In the genomic region with DNA sequence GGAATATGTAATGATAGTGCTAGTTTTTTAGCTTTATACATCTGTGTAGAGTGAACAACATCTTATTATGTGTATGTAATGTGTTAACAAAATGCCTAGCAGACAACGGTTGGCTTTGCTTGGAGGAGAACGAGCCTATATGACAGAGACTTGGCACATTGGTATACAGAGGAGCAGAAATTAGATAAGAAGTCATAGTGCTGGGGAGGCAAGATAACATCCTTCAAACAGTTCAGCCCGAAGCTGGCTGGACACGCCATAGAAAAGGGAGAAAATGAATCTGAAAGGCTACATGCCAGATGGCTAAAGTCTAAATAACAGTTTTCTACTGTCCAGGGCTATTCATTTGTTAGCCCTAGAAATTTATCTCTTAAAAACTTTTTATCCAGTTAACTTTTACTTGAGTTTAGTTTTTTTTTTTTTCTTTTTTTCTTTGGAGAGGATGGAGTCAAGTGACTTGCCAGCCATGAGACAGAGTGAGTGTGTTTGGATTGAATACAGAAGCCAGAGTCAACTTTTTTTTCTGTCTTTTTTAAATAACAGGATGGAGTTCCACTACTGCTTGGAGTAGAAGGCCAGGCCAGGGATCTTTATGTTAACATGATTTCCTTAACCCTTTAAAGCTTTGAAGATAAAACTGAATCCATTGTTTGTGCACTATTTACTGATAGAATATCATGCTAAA, we compare ENCODE assay signal across 14 cellular contexts.
DNase-seq lines count a peak whose midpoint lies in the region; ATAC-seq and TF ChIP-seq lines count a peak whose summit lies in the region.
"Had no signal": no experiment of that assay in that cellular context is flagged by ENCODE, and none has a peak within 500 bp of the region (broad histone marks: within the 10 kb centered on the region; RNA-seq: fewer than 3 reads in every experiment).

No MANE protein-coding gene starts in this region.

- H3K9ac ChIP-seq in MM.1S (ENCODE audit: low read length): no peak overlapping the region

- H3K36me3 ChIP-seq in SJCRH30: no peaks in the 10 kb centered on the region
- H3K36me3 ChIP-seq in MM.1S (replicated peaks; ENCODE audit: insufficient read depth, low read length): no peaks in the 10 kb centered on the region

- no peaks in the 10 kb centered on the region for H3F3A ChIP-seq in MM.1S (ENCODE audit: insufficient read depth, low read length)

- TF ChIP-seq CTCF in fibroblast of mammary gland (conservative IDR thresholded peaks at IDR 0.05; ENCODE audit: control insufficient read depth, insufficient read depth, low read depth, low read length) (no peak), MM.1S (IDR thresholded peaks at IDR 0.05; ENCODE audit: low read length) (no peak)

- H3K27me3 ChIP-seq in SJCRH30 (no peaks in the 10 kb centered on the region), MM.1S (replicated peaks; ENCODE audit: insufficient read depth, low read length) (no peaks in the 10 kb centered on the region)

- no peaks in the 10 kb centered on the region for H3K9me2 ChIP-seq in MM.1S (replicated peaks; ENCODE audit: insufficient read depth, low read length)

- DNase-seq in SJCRH30 (no peak), fibroblast of mammary gland (ENCODE audit: low read depth) (peak; percentile 43), midbrain (lab: John Stamatoyannopoulos, UW) (peak; percentile 17), superior temporal gyrus (ENCODE audit: extremely low spot score) (peak; percentile 64), MM.1S (no peak), NCI-H226 (no peak), OCI-M2 (lab: John Stamatoyannopoulos, UW; ENCODE audit: unreplicated experiment) (no peak)
- DNase-seq: activated naive CD4-positive, alpha-beta T cell treated with anti-CD3 and anti-CD28 coated beads, Interleukin-2, amount 10 ng/mL, durations not matched to agents 7 days and 5 days; cerebellar nuclear complex; H9; natural killer cell; NCI-H345; stimulated activated CD4-positive, alpha-beta T cell treated with anti-CD3 and anti-CD28 coated beads, Interleukin-15, amount 100 ng/mL, for 24 hours had no signal

- no peaks in the 10 kb centered on the region for H3K79me2 ChIP-seq in MM.1S (ENCODE audit: low read length)

- no peak overlapping the region for H3K4me2 ChIP-seq in MM.1S (ENCODE audit: low read depth, low read length)

- H3K9me3 ChIP-seq in SJCRH30 (replicated peaks) (no peaks in the 10 kb centered on the region), MM.1S (replicated peaks; ENCODE audit: insufficient read depth, low read length) (no peaks in the 10 kb centered on the region)

- H3K4me3 ChIP-seq in SJCRH30: no peak overlapping the region
- no peak overlapping the region for H3K4me3 ChIP-seq in fibroblast of mammary gland (ENCODE audit: control insufficient read depth, low read depth, low read length)
- no peak overlapping the region for H3K4me3 ChIP-seq in MM.1S (ENCODE audit: low read length)

- ATAC-seq in GM18907 (IDR thresholded peaks at IDR 0.05; ENCODE audit: unreplicated experiment): no peak
- ATAC-seq: natural killer cell had no signal

- H4K20me1 ChIP-seq in MM.1S (ENCODE audit: insufficient read depth, low read length): no peaks in the 10 kb centered on the region

- H3K4me1 ChIP-seq in SJCRH30 (peaks cover 61% of the 10 kb centered on the region), MM.1S (ENCODE audit: low read length) (no peaks in the 10 kb centered on the region)

- no peak overlapping the region for H2AFZ ChIP-seq in MM.1S (ENCODE audit: low read length)

- peak overlapping the region; percentile 32 for H3K27ac ChIP-seq in SJCRH30
- no peak overlapping the region for H3K27ac ChIP-seq in MM.1S (ENCODE audit: low read length)

Comparison
In these comparisons a context has a peak if more than half of its experiments do, and no peak if none do; other contexts are left out.
1. DNase-seq: peak in fibroblast of mammary gland (single experiment), midbrain (single experiment) and superior temporal gyrus (single experiment); none in SJCRH30 (0 of 2), MM.1S (single experiment), NCI-H226 (single experiment) and OCI-M2 (single experiment).